ENCODE assay signal across 8 cellular contexts in the genomic region with DNA sequence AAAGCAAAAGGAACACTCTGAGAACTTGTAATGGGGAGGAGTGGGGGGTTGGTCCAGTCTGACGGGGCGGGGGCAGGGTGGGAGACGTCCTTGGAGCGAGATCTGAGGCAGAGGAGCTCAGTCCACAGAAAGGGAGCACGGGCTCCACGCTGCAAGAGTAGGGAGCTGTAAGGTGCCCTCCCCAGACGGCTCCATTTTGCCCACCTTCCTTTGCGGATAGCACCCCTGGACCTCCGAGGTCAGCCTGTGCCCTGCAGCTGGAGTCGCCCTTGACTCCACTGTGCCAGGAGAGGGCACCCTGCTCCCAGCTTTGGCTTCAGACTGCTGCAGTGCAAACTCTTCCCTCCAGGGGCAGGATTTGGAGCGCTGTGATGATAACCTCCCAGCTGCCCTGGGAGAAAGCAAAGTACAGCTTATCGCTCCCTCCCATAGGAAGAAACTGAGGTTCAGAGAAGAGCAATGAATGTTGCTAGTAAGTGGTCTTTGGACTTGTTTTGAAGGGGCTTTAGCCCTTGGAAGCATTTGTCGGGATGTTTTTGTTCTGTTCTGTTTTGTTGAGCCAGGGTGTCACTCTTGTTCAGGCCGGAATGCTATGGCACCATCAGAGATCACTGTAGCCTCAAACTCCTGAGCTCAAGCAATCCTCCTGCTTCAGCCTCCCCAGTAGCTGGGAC. TPM values are rescaled to one million over a fixed set of nuclear protein-coding genes. Genes with fewer than 3 reads are reported as not detected.
A peak's percentile ranks its signal among the peaks of the same experiment; 100 is the strongest.
DNase-seq lines count a peak whose midpoint lies in the region; ATAC-seq and TF ChIP-seq lines count a peak whose summit lies in the region.

No MANE protein-coding gene starts in this region.

- peak in 1 of 2 donors; percentile 17 for TF ChIP-seq POLR2A in adrenal gland (IDR thresholded peaks at IDR 0.05)

- intact Hi-C loops in adrenal gland (cut with DNase I) = loop anchor here (5.0 to 10.0 kb wide), 4 partner anchors 162 to 452 kb away; no protein-coding TSS in a partner anchor
- intact Hi-C loops in left ventricle myocardium superior (cut with micrococcal nuclease) = loop anchor here (10.0 kb wide), 1 partner anchor 152 kb away; no protein-coding TSS in a partner anchor

- peak; percentile 98 to 100 (median 100) for TF ChIP-seq CTCF in adrenal gland (IDR thresholded peaks at IDR 0.05)

- H3K4me1 ChIP-seq in adrenal gland (replicated peaks in 1 of 2) = peaks cover 3 to 13% of the 10 kb centered on the region in 2 donors

- H3K36me3 ChIP-seq in adrenal gland (replicated peaks in 1 of 2) = no peaks in the 10 kb centered on the region

- peak; percentile 53 for DNase-seq in GF-D8 (lab: John Stamatoyannopoulos, UW)
- peak; percentile 79 for DNase-seq in NCI-H146 treated with DMSO at 0.1 percent for 48 hours (lab: John Stamatoyannopoulos, UW; ENCODE audit: unreplicated experiment)
- DNase-seq in T-helper 1 cell = peak; percentile 64 to 84 (median 77)
- peak; percentile 86 to 95 (median 90) for DNase-seq in adrenal gland
- DNase-seq in left ventricle myocardium superior = peak; percentile 87
- peak; percentile 91 for DNase-seq in putamen (ENCODE audit: low spot score)

- H3K4me3 ChIP-seq in adrenal gland = no peak overlapping the region

- 9 to 12% (median 11%) methylated on average over 10 to 14 of the region's 14 CpGs for WGBS in adrenal gland, 4 donors

- no peak overlapping the region for H3K27ac ChIP-seq in adrenal gland

- ATAC-seq in HG02759 (IDR thresholded peaks at IDR 0.05; ENCODE audit: unreplicated experiment) (peak; percentile 85), left ventricle myocardium superior (peak; percentile 99), GM21390 (IDR thresholded peaks at IDR 0.05; ENCODE audit: unreplicated experiment) (no peak)

- no peaks in the 10 kb centered on the region for H3K27me3 ChIP-seq in adrenal gland

- no peaks in the 10 kb centered on the region for H3K9me3 ChIP-seq in adrenal gland (replicated peaks in 1 of 3)

RNA-seq across cellular contexts. Expression of gene AHCY, which starts 9.5 kb away (rescaled TPM):
- total RNA-seq in adrenal gland = 10 to 100 TPM; 57.6 to 91.8 (median 74.0) TPM
- 10 to 100 TPM; 70.2 to 74.0 (median 72.7) TPM for polyA plus RNA-seq in adrenal gland
- total RNA-seq in left ventricle myocardium superior = 60.2 TPM

RNA-seq across cellular contexts. Expression of gene ITCH, which starts 50.4 kb away (rescaled TPM):
- 10 to 100 TPM; 32.3 to 67.6 (median 54.0) TPM for total RNA-seq in adrenal gland
- 10 to 100 TPM in 1 of 3 donors, 1 to 10 TPM in 2; 5.8 to 46.3 (median 7.5) TPM for polyA plus RNA-seq in adrenal gland
- total RNA-seq in left ventricle myocardium superior = 39.5 TPM
